Comparison of ENCODE assay signal across 15 cellular contexts in the genomic region with DNA sequence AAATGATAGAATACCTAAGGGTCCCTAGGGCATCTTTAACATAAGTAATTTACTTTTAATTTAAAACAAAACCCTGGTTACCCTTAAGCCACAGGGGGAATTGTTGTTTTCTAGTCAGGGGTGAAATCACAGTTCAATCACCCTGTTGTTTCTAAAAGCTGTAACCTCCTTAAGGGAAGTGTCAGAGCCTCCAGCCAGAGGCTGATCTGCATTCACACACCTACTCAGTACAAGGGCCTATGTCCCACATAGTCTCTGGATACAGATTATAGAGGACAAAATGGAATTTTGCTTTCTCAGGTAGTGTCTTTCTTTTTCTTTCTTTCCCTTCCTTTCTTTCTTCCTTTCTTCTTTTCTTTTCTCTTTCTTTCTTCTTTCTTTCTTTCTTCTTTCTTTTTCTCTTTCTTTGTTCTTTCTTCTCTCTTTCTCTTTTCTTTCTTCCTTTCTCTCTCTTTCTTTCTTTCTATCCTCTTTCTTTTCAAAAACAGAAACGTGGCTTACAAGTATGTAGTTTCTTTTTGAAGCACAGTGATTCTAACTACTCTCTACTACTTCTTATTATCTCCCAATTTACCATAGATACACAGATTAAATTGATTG. TPM values are rescaled to one million over a fixed set of nuclear protein-coding genes. Genes with fewer than 3 reads are reported as not detected.
DNase-seq lines count a peak whose midpoint lies in the region; ATAC-seq and TF ChIP-seq lines count a peak whose summit lies in the region.
"Had no signal": no experiment of that assay in that cellular context is flagged by ENCODE, and none has a peak within 500 bp of the region (broad histone marks: within the 10 kb centered on the region; RNA-seq: fewer than 3 reads in every experiment).

No MANE protein-coding gene starts in this region.

- DNase-seq in natural killer cell (no peak), NCI-H69 (lab: John Stamatoyannopoulos, UW) (peak; percentile 21), neural progenitor cell (ENCODE audit: low spot score) (peak; percentile 70), anterior cingulate cortex (lab: John Stamatoyannopoulos, UW) (no peak), NCI-H2227 treated with DMSO at 0.1 percent for 48 hours (lab: John Stamatoyannopoulos, UW) (no peak)
- DNase-seq in natural killer cell treated with Interleukin-12 subunit alpha and Interleukin-12 subunit beta and Interleukin-15 and Interleukin-18, amount 100 ng/mL, for 72 hours (ENCODE audit: low spot score): no peak
- DNase-seq: 8988T; ACHN; BE2C; CD8-positive, alpha-beta T cell; COR-L47; DND-41; GF-D8 had no signal

- no peaks in the 10 kb centered on the region for H3K9me3 Mint-ChIP-seq in natural killer cell
- H3K9me3 Mint-ChIP-seq in natural killer cell treated with Interleukin-12 subunit alpha and Interleukin-12 subunit beta and Interleukin-15 and Interleukin-18, amount 100 ng/mL, for 72 hours: no peaks in the 10 kb centered on the region
- peaks cover 3% of the 10 kb centered on the region for H3K9me3 Mint-ChIP-seq in neural progenitor cell
- H3K9me3 Mint-ChIP-seq: CD8-positive, alpha-beta T cell had no signal

- TF ChIP-seq CTCF in natural killer cell (IDR thresholded peaks at IDR 0.05): peak; percentile 11
- no peak for TF ChIP-seq CTCF in neural progenitor cell (IDR thresholded peaks at IDR 0.05)

- no peak overlapping the region for H3K27ac Mint-ChIP-seq in natural killer cell
- H3K27ac Mint-ChIP-seq in natural killer cell treated with Interleukin-12 subunit alpha and Interleukin-12 subunit beta and Interleukin-15 and Interleukin-18, amount 100 ng/mL, for 72 hours: no peak overlapping the region
- H3K27ac Mint-ChIP-seq in neural progenitor cell: no peak overlapping the region
- H3K27ac Mint-ChIP-seq: CD8-positive, alpha-beta T cell had no signal

- no peak overlapping the region for H2AFZ ChIP-seq in neural progenitor cell (replicated peaks)

- H3K9me3 ChIP-seq in neural progenitor cell (ENCODE audit: low read depth): no peaks in the 10 kb centered on the region
- H3K9me3 ChIP-seq: BE2C had no signal

- peaks cover 4% of the 10 kb centered on the region for H3F3A ChIP-seq in neural progenitor cell (ENCODE audit: low read depth)

- H3K4me2 ChIP-seq in neural progenitor cell: peak overlapping the region; percentile 48

- ATAC-seq in natural killer cell: no peak
- ATAC-seq in natural killer cell treated with Interleukin-12 subunit alpha and Interleukin-12 subunit beta and Interleukin-15 and Interleukin-18, amount 100 ng/mL, for 72 hours: no peak
- no peak for ATAC-seq in GM19395 (IDR thresholded peaks at IDR 0.05; ENCODE audit: unreplicated experiment)
- ATAC-seq: CD8-positive, alpha-beta T cell had no signal

- peak overlapping the region; percentile 60 for H3K27ac ChIP-seq in neural progenitor cell
- H3K27ac ChIP-seq: C4-2B had no signal

- no peaks in the 10 kb centered on the region for H3K36me3 Mint-ChIP-seq in natural killer cell
- no peaks in the 10 kb centered on the region for H3K36me3 Mint-ChIP-seq in natural killer cell treated with Interleukin-12 subunit alpha and Interleukin-12 subunit beta and Interleukin-15 and Interleukin-18, amount 100 ng/mL, for 72 hours
- H3K36me3 Mint-ChIP-seq in neural progenitor cell: peaks cover 2% of the 10 kb centered on the region
- H3K36me3 Mint-ChIP-seq: CD8-positive, alpha-beta T cell had no signal

- no peak overlapping the region for H3K9ac ChIP-seq in neural progenitor cell

- peaks cover 9 to 14% of the 10 kb centered on the region in 2 donors for H3K4me1 Mint-ChIP-seq in natural killer cell
- H3K4me1 Mint-ChIP-seq in natural killer cell treated with Interleukin-12 subunit alpha and Interleukin-12 subunit beta and Interleukin-15 and Interleukin-18, amount 100 ng/mL, for 72 hours (ENCODE audit: low read depth in 2 of 2): peaks cover 2 to 9% of the 10 kb centered on the region in 2 donors
- peaks cover 5% of the 10 kb centered on the region for H3K4me1 Mint-ChIP-seq in neural progenitor cell

- intact Hi-C loops in natural killer cell (cut with micrococcal nuclease): no loop called here

- H3K4me3 ChIP-seq in neural progenitor cell: no peak overlapping the region

- H3K36me3 ChIP-seq in neural progenitor cell: peaks cover 2% of the 10 kb centered on the region
- H3K36me3 ChIP-seq: BE2C had no signal

- no peaks in the 10 kb centered on the region for H4K20me1 ChIP-seq in neural progenitor cell (ENCODE audit: low read depth)

- H3K27me3 Mint-ChIP-seq in natural killer cell (ENCODE audit: low read depth in 2 of 2) (peaks cover 0 to 2% of the 10 kb centered on the region in 2 donors), neural progenitor cell (ENCODE audit: insufficient read depth, low read depth) (no peaks in the 10 kb centered on the region)
- peaks cover 5 to 7% of the 10 kb centered on the region in 2 donors for H3K27me3 Mint-ChIP-seq in natural killer cell treated with Interleukin-12 subunit alpha and Interleukin-12 subunit beta and Interleukin-15 and Interleukin-18, amount 100 ng/mL, for 72 hours

- peaks cover 22% of the 10 kb centered on the region for H3K4me1 ChIP-seq in neural progenitor cell
- H3K4me1 ChIP-seq: BE2C had no signal

- no peaks in the 10 kb centered on the region for H3K79me2 ChIP-seq in neural progenitor cell (ENCODE audit: low read depth)

- no peaks in the 10 kb centered on the region for H3K27me3 ChIP-seq in neural progenitor cell
- H3K27me3 ChIP-seq: BE2C had no signal

- no peak overlapping the region for H3K4me3 Mint-ChIP-seq in natural killer cell
- no peak overlapping the region for H3K4me3 Mint-ChIP-seq in natural killer cell treated with Interleukin-12 subunit alpha and Interleukin-12 subunit beta and Interleukin-15 and Interleukin-18, amount 100 ng/mL, for 72 hours
- H3K4me3 Mint-ChIP-seq in neural progenitor cell: no peak overlapping the region
- H3K4me3 Mint-ChIP-seq: CD8-positive, alpha-beta T cell had no signal

RNA-seq across cellular contexts. Expression of gene BMPR1B, which starts 31.1 kb away (rescaled TPM):
- total RNA-seq in natural killer cell (under 1 TPM in 1 of 3 donors, not detected in 2; 0.25 TPM), neural progenitor cell (ENCODE audit: low replicate concordance) (1.4 and 2.7 TPM in 2 replicates)
- not detected for total RNA-seq in natural killer cell treated with Interleukin-12 subunit alpha and Interleukin-12 subunit beta and Interleukin-15 and Interleukin-18, amount 100 ng/mL, for 72 hours
- total RNA-seq: CD8-positive, alpha-beta T cell had no signal

Comparison
In these comparisons a context has a peak if more than half of its experiments do, and no peak if none do; other contexts are left out.
1. DNase-seq: peak in NCI-H69 (single experiment) and neural progenitor cell (single experiment); none in natural killer cell (single experiment), natural killer cell treated with Interleukin-12 subunit alpha and Interleukin-12 subunit beta and Interleukin-15 and Interleukin-18, amount 100 ng/mL, for 72 hours (single experiment), anterior cingulate cortex (0 of 58) and NCI-H2227 treated with DMSO at 0.1 percent for 48 hours (single experiment).